In the genomic region with DNA sequence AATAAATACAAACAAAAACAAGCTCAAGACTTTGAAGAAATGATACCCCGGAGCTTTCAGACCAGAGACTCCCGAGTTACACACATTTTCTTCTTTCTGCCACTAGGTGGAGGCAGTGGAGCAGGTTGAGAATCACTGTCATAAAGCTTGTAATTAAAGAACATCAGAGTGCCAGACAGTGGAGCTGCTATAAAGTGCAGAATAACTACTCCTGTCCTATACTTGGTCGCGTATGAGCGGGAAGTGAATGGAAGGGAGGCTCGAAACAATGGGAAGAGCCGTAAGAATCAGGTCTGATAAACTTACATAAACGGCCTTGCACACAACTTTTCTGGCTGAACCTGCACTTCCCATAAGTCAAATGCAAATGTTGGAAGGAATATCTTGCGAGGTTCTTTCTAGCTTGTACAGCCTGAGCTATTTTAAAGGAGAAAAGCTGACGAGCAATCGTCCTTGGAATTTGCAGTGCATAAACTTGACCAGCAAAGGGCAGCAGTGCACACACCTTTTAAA, we compare ENCODE assay signal across 8 cellular contexts.
A peak's percentile ranks its signal among the peaks of the same experiment; 100 is the strongest.
DNase-seq lines count a peak whose midpoint lies in the region; ATAC-seq and TF ChIP-seq lines count a peak whose summit lies in the region.

No MANE protein-coding gene starts in this region.

- no peaks in the 10 kb centered on the region for H4K20me1 ChIP-seq in GM23248 (ENCODE audit: insufficient read depth)

- no peaks in the 10 kb centered on the region for H3K36me3 ChIP-seq in GM23248 (ENCODE audit: low read depth)

- H3K36me3 Mint-ChIP-seq in osteocyte (ENCODE audit: unreplicated experiment) = no peaks in the 10 kb centered on the region

- H3K9ac ChIP-seq in GM23248 = no peak overlapping the region

- H3K4me3 ChIP-seq in GM23248 = no peak overlapping the region
- H3K4me3 ChIP-seq in WI38 (ENCODE audit: low read depth, low read length) = no peak overlapping the region
- H3K4me3 ChIP-seq in fibroblast of villous mesenchyme (ENCODE audit: low read depth, low read length) = no peak overlapping the region

- DNase-seq in DMS 273 (lab: John Stamatoyannopoulos, UW; ENCODE audit: unreplicated experiment) (peak; percentile 73), GM23248 (peak; percentile 64), NCI-H2081 (lab: John Stamatoyannopoulos, UW) (peak; percentile 68 to 69), fibroblast of villous mesenchyme (ENCODE audit: low read depth) (peak; percentile 50), osteocyte (ENCODE audit: extremely low spot score, unreplicated experiment) (no peak)
- no peak for DNase-seq in effector CD8-positive, alpha-beta T cell (lab: John Stamatoyannopoulos, UW)

- H3K4me1 ChIP-seq in GM23248 (ENCODE audit: insufficient read depth) = no peaks in the 10 kb centered on the region

- H3K27ac Mint-ChIP-seq in osteocyte (ENCODE audit: unreplicated experiment) = no peak overlapping the region

- H3K79me2 ChIP-seq in GM23248 (ENCODE audit: insufficient read depth) = no peaks in the 10 kb centered on the region

- no peaks in the 10 kb centered on the region for H3K9me3 Mint-ChIP-seq in osteocyte (ENCODE audit: unreplicated experiment)

- 16 to 17% methylated on average over 11 of the region's 11 CpGs for WGBS in GM23248 (ENCODE audit: low coverage in 1 of 2, low lambda C conversion rate in 2 of 2, missing lambda C conversion rate in 2 of 2), 2 experiments

- H3K9me3 ChIP-seq in GM23248 (ENCODE audit: low read depth) = no peaks in the 10 kb centered on the region

- H3K27me3 ChIP-seq in GM23248 (replicated peaks; ENCODE audit: insufficient read depth) = peaks cover 16% of the 10 kb centered on the region

- no peaks in the 10 kb centered on the region for H3F3A ChIP-seq in GM23248 (ENCODE audit: insufficient read depth)

- in situ Hi-C loops in GM23248 (cut with MboI) = no loop called here

- no peaks in the 10 kb centered on the region for H3K4me1 Mint-ChIP-seq in osteocyte (ENCODE audit: unreplicated experiment)

- H3K27me3 Mint-ChIP-seq in osteocyte (ENCODE audit: unreplicated experiment) = peaks cover 18% of the 10 kb centered on the region

- H3K4me3 Mint-ChIP-seq in osteocyte (ENCODE audit: unreplicated experiment) = no peak overlapping the region

- H3K4me2 ChIP-seq in GM23248 (ENCODE audit: unreplicated experiment) = no peak overlapping the region

- TF ChIP-seq CTCF in WI38 (IDR thresholded peaks at IDR 0.05; ENCODE audit: low read depth, low read length) (peak; percentile 76), fibroblast of villous mesenchyme (IDR thresholded peaks at IDR 0.05; ENCODE audit: insufficient read depth, low read depth, low read length) (peak; percentile 85), osteocyte (IDR thresholded peaks at IDR 0.05) (peak; percentile 80)

- H3K9me2 ChIP-seq in GM23248 (ENCODE audit: insufficient read depth) = no peaks in the 10 kb centered on the region

- H2AFZ ChIP-seq in GM23248 = no peak overlapping the region

- no peak for ATAC-seq in GM21367 (IDR thresholded peaks at IDR 0.05; ENCODE audit: unreplicated experiment)

- H3K27ac ChIP-seq in GM23248 = no peak overlapping the region

Comparison
In these comparisons a context has a peak if more than half of its experiments do, and no peak if none do; other contexts are left out.
1. DNase-seq: peak in DMS 273 (single experiment), GM23248 (single experiment), NCI-H2081 (2 of 2) and fibroblast of villous mesenchyme (single experiment); none in osteocyte (single experiment) and effector CD8-positive, alpha-beta T cell (single experiment).
2. Peak in every context shown above with its lines, with median percentiles within 50 percentile points of each other: CTCF ChIP-seq.